Comparison of ENCODE assay signal across 14 cellular contexts in genomic region chr9:36214571-36214970, GRCh38. TPM values are rescaled to one million over a fixed set of nuclear protein-coding genes. Genes with fewer than 3 reads are reported as not detected.
DNase-seq lines count a peak whose midpoint lies in the region; ATAC-seq and TF ChIP-seq lines count a peak whose summit lies in the region.
"Had no signal": no experiment of that assay in that cellular context is flagged by ENCODE, and none has a peak within 500 bp of the region (broad histone marks: within the 10 kb centered on the region; RNA-seq: fewer than 3 reads in every experiment).

No MANE protein-coding gene starts in this region.

- no peak overlapping the region for H3K4me3 ChIP-seq in smooth muscle cell
- H3K4me3 ChIP-seq: A549 had no signal

- peaks cover 19% of the 10 kb centered on the region for H3K79me2 ChIP-seq in smooth muscle cell (ENCODE audit: low read depth)

- no peaks in the 10 kb centered on the region for H3K27me3 Mint-ChIP-seq in activated CD8-positive, alpha-beta memory T cell treated with anti-CD3 and anti-CD28 coated beads, Interleukin-2, amount 10 ng/mL, durations not matched to agents 7 days and 5 days
- H3K27me3 Mint-ChIP-seq in chondrocyte (ENCODE audit: low read depth) (no peaks in the 10 kb centered on the region), immature natural killer cell (ENCODE audit: low read depth in 3 of 3) (no peaks in the 10 kb centered on the region)

- H2AFZ ChIP-seq in smooth muscle cell (ENCODE audit: low read depth) = no peak overlapping the region

- peaks cover 7% of the 10 kb centered on the region for H3K4me1 ChIP-seq in smooth muscle cell (ENCODE audit: low read depth)

- H3K4me3 Mint-ChIP-seq in activated CD8-positive, alpha-beta memory T cell treated with anti-CD3 and anti-CD28 coated beads, Interleukin-2, amount 10 ng/mL, durations not matched to agents 7 days and 5 days = no peak overlapping the region
- no peak overlapping the region for H3K4me3 Mint-ChIP-seq in chondrocyte (ENCODE audit: unreplicated experiment)
- H3K4me3 Mint-ChIP-seq in immature natural killer cell = no peak overlapping the region
- H3K4me3 Mint-ChIP-seq: activated T-cell treated with anti-CD3 and anti-CD28 coated beads, Interleukin-2, amount 50 U/mL, for 4 hours; WTC11 had no signal

- H3K27ac Mint-ChIP-seq in activated CD8-positive, alpha-beta memory T cell treated with anti-CD3 and anti-CD28 coated beads, Interleukin-2, amount 10 ng/mL, durations not matched to agents 7 days and 5 days = peak overlapping the region; percentile 4
- H3K27ac Mint-ChIP-seq in chondrocyte (ENCODE audit: unreplicated experiment) (peak overlapping the region; percentile 80), immature natural killer cell (peak overlapping the region in 4 of 6 donors; percentile 30 to 60 (median 40))
- H3K27ac Mint-ChIP-seq: WTC11 had no signal

- H4K20me1 ChIP-seq in smooth muscle cell (ENCODE audit: low read depth) = peaks cover 69% of the 10 kb centered on the region

- no peak for DNase-seq in activated CD8-positive, alpha-beta memory T cell treated with anti-CD3 and anti-CD28 coated beads, Interleukin-2, amount 10 ng/mL, durations not matched to agents 7 days and 5 days
- no peak for DNase-seq in activated CD8-positive, alpha-beta memory T cell treated with anti-CD3 and anti-CD28 coated beads, Interleukin-2, amount 50 U/mL, for 4 hours
- DNase-seq in chondrocyte (ENCODE audit: low spot score) = no peak
- DNase-seq in immature natural killer cell = no peak
- no peak for DNase-seq in smooth muscle cell (lab: John Stamatoyannopoulos, UW; ENCODE audit: unreplicated experiment)
- no peak for DNase-seq in NCI-H2171 (lab: John Stamatoyannopoulos, UW)
- DNase-seq in CD1c-positive myeloid dendritic cell (ENCODE audit: extremely low spot score) = no peak
- no peak for DNase-seq in activated CD4-positive, alpha-beta T cell treated with anti-CD3 and anti-CD28 coated beads, Interleukin-2, amount 50 U/mL, for 4 hours
- DNase-seq: activated T-cell treated with anti-CD3 and anti-CD28 coated beads, Interleukin-2, amount 50 U/mL, for 4 hours; DMS79; NCI-H2081 had no signal

- H3K27ac ChIP-seq in smooth muscle cell (ENCODE audit: low read depth) = peak overlapping the region; percentile 74
- H3K27ac ChIP-seq: A549 had no signal

- H3K4me2 ChIP-seq in smooth muscle cell = peak overlapping the region; percentile 14
- H3K4me2 ChIP-seq: A549 had no signal

- ATAC-seq in activated CD8-positive, alpha-beta memory T cell treated with anti-CD3 and anti-CD28 coated beads, Interleukin-2, amount 10 ng/mL, durations not matched to agents 7 days and 5 days = no peak
- ATAC-seq: A549; activated T-cell treated with anti-CD3 and anti-CD28 coated beads, Interleukin-2, amount 50 U/mL, for 4 hours; WTC11 had no signal

- peaks cover 3% of the 10 kb centered on the region for H3K36me3 ChIP-seq in smooth muscle cell (ENCODE audit: low read depth)

- peaks cover 59% of the 10 kb centered on the region for H3K36me3 Mint-ChIP-seq in activated CD8-positive, alpha-beta memory T cell treated with anti-CD3 and anti-CD28 coated beads, Interleukin-2, amount 10 ng/mL, durations not matched to agents 7 days and 5 days
- H3K36me3 Mint-ChIP-seq in chondrocyte (ENCODE audit: low read depth) (peaks cover 37% of the 10 kb centered on the region), immature natural killer cell (peaks cover 0 to 23% (median 17%) of the 10 kb centered on the region in 3 donors)

- no peak overlapping the region for H3K9ac ChIP-seq in smooth muscle cell (ENCODE audit: low read depth)

- no peaks in the 10 kb centered on the region for H3K27me3 ChIP-seq in smooth muscle cell (ENCODE audit: low read depth)

- TF ChIP-seq CTCF in chondrocyte (IDR thresholded peaks at IDR 0.05) (no peak), smooth muscle cell (IDR thresholded peaks at IDR 0.05; ENCODE audit: borderline replicate concordance, insufficient read depth, poor library complexity, severe bottlenecking) (no peak)

- H3F3A ChIP-seq in smooth muscle cell (ENCODE audit: low read depth) = peaks cover 41% of the 10 kb centered on the region

- peaks cover 58% of the 10 kb centered on the region for H3K4me1 Mint-ChIP-seq in activated CD8-positive, alpha-beta memory T cell treated with anti-CD3 and anti-CD28 coated beads, Interleukin-2, amount 10 ng/mL, durations not matched to agents 7 days and 5 days
- H3K4me1 Mint-ChIP-seq in chondrocyte (ENCODE audit: low read depth) = peaks cover 30% of the 10 kb centered on the region
- H3K4me1 Mint-ChIP-seq in immature natural killer cell = peaks cover 47 to 86% of the 10 kb centered on the region in 2 donors
- H3K4me1 Mint-ChIP-seq: WTC11 had no signal

- H3K9me3 ChIP-seq in smooth muscle cell (replicated peaks; ENCODE audit: low read depth) = no peaks in the 10 kb centered on the region
- H3K9me3 ChIP-seq: A549 had no signal

- no peaks in the 10 kb centered on the region for H3K9me3 Mint-ChIP-seq in activated CD8-positive, alpha-beta memory T cell treated with anti-CD3 and anti-CD28 coated beads, Interleukin-2, amount 10 ng/mL, durations not matched to agents 7 days and 5 days (ENCODE audit: low read depth)
- no peaks in the 10 kb centered on the region for H3K9me3 Mint-ChIP-seq in chondrocyte (ENCODE audit: low read depth)
- no peaks in the 10 kb centered on the region for H3K9me3 Mint-ChIP-seq in immature natural killer cell
- H3K9me3 Mint-ChIP-seq: activated T-cell treated with anti-CD3 and anti-CD28 coated beads, Interleukin-2, amount 50 U/mL, for 4 hours; WTC11 had no signal

- CTCF ChIA-PET in activated CD8-positive, alpha-beta memory T cell treated with anti-CD3 and anti-CD28 coated beads, Interleukin-2, amount 10 ng/mL, durations not matched to agents 7 days and 5 days (lab: Charles Lee) = no interaction called here

RNA-seq across cellular contexts. Expression of gene CLTA, which starts 23.9 kb away (rescaled TPM):
- total RNA-seq in activated CD8-positive, alpha-beta memory T cell treated with anti-CD3 and anti-CD28 coated beads, Interleukin-2, amount 10 ng/mL, durations not matched to agents 7 days and 5 days = 100 to 1,000 TPM; 156 to 177 TPM
- total RNA-seq in chondrocyte (200 to 243 TPM (median 240 TPM) in 3 replicates), smooth muscle cell (226 and 246 TPM in 2 replicates)
- polyA plus RNA-seq in immature natural killer cell (100 to 1,000 TPM in 1 of 3 donors, 10 to 100 TPM in 2; 62.2 to 121 (median 89.0) TPM), smooth muscle cell (206 and 239 TPM in 2 replicates)

RNA-seq across cellular contexts. Expression of gene GNE, which starts 43.7 kb away (rescaled TPM):
- total RNA-seq in activated CD8-positive, alpha-beta memory T cell treated with anti-CD3 and anti-CD28 coated beads, Interleukin-2, amount 10 ng/mL, durations not matched to agents 7 days and 5 days = 10 to 100 TPM; 17.3 to 19.6 TPM
- total RNA-seq in chondrocyte = 16.2 to 17.8 TPM (median 16.9 TPM) in 3 replicates
- 1 to 10 TPM; 2.3 to 4.8 (median 4.3) TPM for polyA plus RNA-seq in immature natural killer cell
- 20.8 and 28.0 TPM in 2 replicates for total RNA-seq in smooth muscle cell
- 7.0 and 7.8 TPM in 2 replicates for polyA plus RNA-seq in smooth muscle cell

RNA-seq across cellular contexts. Expression of gene CCIN, which starts 45.4 kb away (rescaled TPM):
- total RNA-seq in activated CD8-positive, alpha-beta memory T cell treated with anti-CD3 and anti-CD28 coated beads, Interleukin-2, amount 10 ng/mL, durations not matched to agents 7 days and 5 days = under 1 TPM in 1 of 2 experiments, not detected in 1; 0.15 TPM
- 2.4 to 2.7 TPM (median 2.4 TPM) in 3 replicates for total RNA-seq in chondrocyte
- under 1 TPM in 1 of 3 donors, not detected in 2; 0.43 TPM for polyA plus RNA-seq in immature natural killer cell
- total RNA-seq in smooth muscle cell = 0.31 TPM in 1 of 2 replicates, not detected in the other
- polyA plus RNA-seq in smooth muscle cell = 0.14 and 1.3 TPM in 2 replicates
- total RNA-seq: activated T-cell treated with anti-CD3 and anti-CD28 coated beads, Interleukin-2, amount 50 U/mL, for 4 hours had no signal
- polyA plus RNA-seq: A549, neural cell had no signal

Comparison
In these comparisons a context has a peak if more than half of its experiments do, and no peak if none do; other contexts are left out.
1. H3K27ac Mint-ChIP-seq: peak in every context shown above with its lines; median percentile 80 in chondrocyte; 40 in immature natural killer cell; 4 in activated CD8-positive, alpha-beta memory T cell treated with anti-CD3 and anti-CD28 coated beads, Interleukin-2, amount 10 ng/mL, durations not matched to agents 7 days and 5 days.